Comparison of ENCODE assay signal across 18 cellular contexts in genomic region chr14:54301349-54301748, GRCh38.
A peak's percentile ranks its signal among the peaks of the same experiment; 100 is the strongest.
DNase-seq lines count a peak whose midpoint lies in the region; ATAC-seq, FAIRE-seq and TF ChIP-seq lines count a peak whose summit lies in the region.
"Had no signal": no experiment of that assay in that cellular context is flagged by ENCODE, and none has a peak within 500 bp of the region (broad histone marks: within the 10 kb centered on the region; RNA-seq: fewer than 3 reads in every experiment).

No MANE protein-coding gene starts in this region.

- no peaks in the 10 kb centered on the region for H3K4me1 ChIP-seq in lower lobe of right lung
- H3K4me1 ChIP-seq in upper lobe of right lung: no peaks in the 10 kb centered on the region
- no peaks in the 10 kb centered on the region for H3K4me1 ChIP-seq in smooth muscle cell (ENCODE audit: low read depth)

- H3K27ac ChIP-seq in lower lobe of right lung (no peak overlapping the region), upper lobe of right lung (no peak overlapping the region), smooth muscle cell (ENCODE audit: low read depth) (no peak overlapping the region)

- no peaks in the 10 kb centered on the region for H4K20me1 ChIP-seq in smooth muscle cell (ENCODE audit: low read depth)

- H3K9me3 ChIP-seq in lower lobe of right lung (no peaks in the 10 kb centered on the region), upper lobe of right lung (no peaks in the 10 kb centered on the region), smooth muscle cell (replicated peaks; ENCODE audit: low read depth) (no peaks in the 10 kb centered on the region)

- DNase-seq in CD1c-positive myeloid dendritic cell (ENCODE audit: extremely low spot score) (peak; percentile 19), HTR-8/SVneo (ENCODE audit: insufficient read length, low spot score) (no peak), lower lobe of right lung (peak; percentile 66), upper lobe of right lung (no peak), NCI-H187 (lab: John Stamatoyannopoulos, UW) (no peak), smooth muscle cell (lab: John Stamatoyannopoulos, UW; ENCODE audit: unreplicated experiment) (no peak)
- DNase-seq: DMS79, HCEC 1CT, KG1, NCI-H1105 treated with DMSO at 0.1 percent for 48 hours, NCI-H1694, NCI-H446, NCI-H526, T-helper 1 cell had no signal

- no peak overlapping the region for H2AFZ ChIP-seq in smooth muscle cell (ENCODE audit: low read depth)
- H2AFZ ChIP-seq: GM23338 had no signal

- intact Hi-C loops in lower lobe of right lung (cut with DNase I) (no loop called here), upper lobe of right lung (cut with DNase I) (no loop called here)

- ATAC-seq in lower lobe of right lung: peak; percentile 78 to 80
- peak; percentile 88 for ATAC-seq in upper lobe of right lung
- no peak for ATAC-seq in GM18517 (IDR thresholded peaks at IDR 0.05; ENCODE audit: unreplicated experiment)
- ATAC-seq: GM23338, Panc1, SK-N-SH treated with all-trans-retinoic acid at 6 μM for 48 hours had no signal

- H3K9ac ChIP-seq in smooth muscle cell (ENCODE audit: low read depth): no peak overlapping the region

- H3K4me3 ChIP-seq in lower lobe of right lung (no peak overlapping the region), upper lobe of right lung (no peak overlapping the region), smooth muscle cell (no peak overlapping the region)
- H3K4me3 ChIP-seq: GM23338 had no signal

- no peaks in the 10 kb centered on the region for H3K36me3 ChIP-seq in lower lobe of right lung
- H3K36me3 ChIP-seq in upper lobe of right lung: no peaks in the 10 kb centered on the region
- H3K36me3 ChIP-seq in smooth muscle cell (ENCODE audit: low read depth): no peaks in the 10 kb centered on the region

- H3K79me2 ChIP-seq in smooth muscle cell (ENCODE audit: low read depth): no peaks in the 10 kb centered on the region

- no peak overlapping the region for H3K4me2 ChIP-seq in smooth muscle cell
- H3K4me2 ChIP-seq: GM23338 had no signal

- no peaks in the 10 kb centered on the region for H3F3A ChIP-seq in smooth muscle cell (ENCODE audit: low read depth)

- H3K27me3 ChIP-seq in lower lobe of right lung (ENCODE audit: low read depth) (no peaks in the 10 kb centered on the region), upper lobe of right lung (no peaks in the 10 kb centered on the region), smooth muscle cell (ENCODE audit: low read depth) (no peaks in the 10 kb centered on the region)

- WGBS in smooth muscle cell (ENCODE audit: low lambda C conversion rate): 90% methylated on average over 7 of the region's 7 CpGs

- TF ChIP-seq CTCF in lower lobe of right lung (IDR thresholded peaks at IDR 0.05): no peak
- no peak for TF ChIP-seq CTCF in upper lobe of right lung (IDR thresholded peaks at IDR 0.05)
- TF ChIP-seq CTCF in smooth muscle cell (IDR thresholded peaks at IDR 0.05; ENCODE audit: borderline replicate concordance, insufficient read depth, poor library complexity, severe bottlenecking): no peak

- peak; percentile 82 for FAIRE-seq in HTR-8/SVneo (lab: Jason Lieb, UNC)

Comparison
In these comparisons a context has a peak if more than half of its experiments do, and no peak if none do; other contexts are left out.
1. DNase-seq: peak in CD1c-positive myeloid dendritic cell (single experiment) and lower lobe of right lung (single experiment); none in HTR-8/SVneo (single experiment), upper lobe of right lung (single experiment), NCI-H187 (0 of 2) and smooth muscle cell (single experiment).